In genomic region chr17:39014795-39015545, GRCh38 we compare ENCODE assay signal across 14 cellular contexts. TPM values are rescaled to one million over a fixed set of nuclear protein-coding genes. Genes with fewer than 3 reads are reported as not detected.
DNase-seq lines count a peak whose midpoint lies in the region; ATAC-seq and TF ChIP-seq lines count a peak whose summit lies in the region.
"Had no signal": no experiment of that assay in that cellular context is flagged by ENCODE, and none has a peak within 500 bp of the region (broad histone marks: within the 10 kb centered on the region; RNA-seq: fewer than 3 reads in every experiment).

No MANE protein-coding gene starts in this region.

- TF ChIP-seq CTCF in IMR-90 (conservative IDR thresholded peaks at IDR 0.05; ENCODE audit: low read depth, low read length) (no peak), MCF 10A (IDR thresholded peaks at IDR 0.05; ENCODE audit: unreplicated experiment) (no peak), mesothelial cell of epicardium (IDR thresholded peaks at IDR 0.05; ENCODE audit: unreplicated experiment) (no peak)

- no peaks in the 10 kb centered on the region for H3K9me1 ChIP-seq in IMR-90 (ENCODE audit: insufficient read depth, low read length)

- peaks cover 12 to 57% (median 53%) of the 10 kb centered on the region in 10 experiments for H3K4me1 ChIP-seq in BLaER1 treated with 17β-estradiol and CSF1 and Interleukin-3, amounts not matched to agents 10 nM and 100 nM
- peaks cover 6% of the 10 kb centered on the region for H3K4me1 ChIP-seq in IMR-90 (ENCODE audit: control insufficient read depth, insufficient read depth, low read length)
- no peaks in the 10 kb centered on the region for H3K4me1 ChIP-seq in SJCRH30
- H3K4me1 ChIP-seq: BE2C had no signal

- 0 out of 22 replicates have a peak, but pooled peaks cover 0 to 5% (median 0%) of the 10 kb centered on the region in 11 experiments for H3K9me3 ChIP-seq in BLaER1 treated with 17β-estradiol and CSF1 and Interleukin-3, amounts not matched to agents 10 nM and 100 nM (replicated peaks in 1 of 11)
- H3K9me3 ChIP-seq in IMR-90 (ENCODE audit: control insufficient read depth, insufficient read depth, low read length): peaks cover 4% of the 10 kb centered on the region
- H3K9me3 ChIP-seq in SJCRH30 (replicated peaks): no peaks in the 10 kb centered on the region
- H3K9me3 ChIP-seq: BE2C had no signal

- no peaks in the 10 kb centered on the region for H3K27me3 Mint-ChIP-seq in MCF 10A (ENCODE audit: insufficient read depth, unreplicated experiment)
- H3K27me3 Mint-ChIP-seq in mesothelial cell of epicardium (ENCODE audit: low read depth): peaks cover 13% of the 10 kb centered on the region
- H3K27me3 Mint-ChIP-seq: natural killer cell treated with Interleukin-12 subunit alpha and Interleukin-12 subunit beta and Interleukin-15 and Interleukin-18, amount 100 ng/mL, for 72 hours had no signal

- no peak overlapping the region for H3K4me3 ChIP-seq in BLaER1 treated with 17β-estradiol and CSF1 and Interleukin-3, amounts not matched to agents 10 nM and 100 nM
- no peak overlapping the region for H3K4me3 ChIP-seq in IMR-90 (ENCODE audit: insufficient read depth, low read depth, low read length)
- no peak overlapping the region for H3K4me3 ChIP-seq in SJCRH30

- 80% methylated on average over 3 of the region's 13 CpGs; no CpG with 5 or more reads in 1 of the 2 experiments for WGBS in IMR-90 (ENCODE audit: extremely low coverage in 2 of 2, insufficient read length in 1 of 2), 2 experiments

- H3K56ac ChIP-seq in IMR-90 (ENCODE audit: extremely low read depth, insufficient read depth, low read length): no peak overlapping the region

- TF ChIP-seq RAD21 in IMR-90 (IDR thresholded peaks at IDR 0.05; ENCODE audit: low read length): no peak

- intact Hi-C loops in IMR-90 (cut with micrococcal nuclease) (no loop called here), MCF 10A (cut with micrococcal nuclease) (no loop called here)

- POLR2A ChIA-PET in IMR-90 (lab: Charles Lee; ENCODE audit: unreplicated experiment): no interaction called here
- POLR2A ChIA-PET in MCF 10A (lab: Yijun Ruan, JAX): no interaction called here

- no peak overlapping the region for H3K23ac ChIP-seq in IMR-90 (ENCODE audit: low read depth, low read length)

- peak overlapping the region in 5 of 11 experiments; percentile 10 to 49 (median 24); a peak in 5 of 22 replicates for H3K9ac ChIP-seq in BLaER1 treated with 17β-estradiol and CSF1 and Interleukin-3, amounts not matched to agents 10 nM and 100 nM
- no peak overlapping the region for H3K9ac ChIP-seq in IMR-90 (ENCODE audit: low read depth, low read length)

- H3K9me3 Mint-ChIP-seq in MCF 10A (ENCODE audit: unreplicated experiment) (no peaks in the 10 kb centered on the region), mesothelial cell of epicardium (peaks cover 9% of the 10 kb centered on the region)
- H3K9me3 Mint-ChIP-seq: natural killer cell treated with Interleukin-12 subunit alpha and Interleukin-12 subunit beta and Interleukin-15 and Interleukin-18, amount 100 ng/mL, for 72 hours had no signal

- peak overlapping the region in 9 of 11 experiments; percentile 41 to 83 (median 59); a peak in 18 of 22 replicates for H3K27ac ChIP-seq in BLaER1 treated with 17β-estradiol and CSF1 and Interleukin-3, amounts not matched to agents 10 nM and 100 nM
- H3K27ac ChIP-seq in IMR-90 (ENCODE audit: insufficient read depth, low read length) (no peak overlapping the region), SJCRH30 (no peak overlapping the region)

- H3K27me3 ChIP-seq in BLaER1 treated with 17β-estradiol and CSF1 and Interleukin-3, amounts not matched to agents 10 nM and 100 nM: no peaks in the 10 kb centered on the region
- H3K27me3 ChIP-seq in IMR-90 (ENCODE audit: control insufficient read depth, insufficient read depth, low read length) (no peaks in the 10 kb centered on the region; the same call in 1 of the 2 replicates), SJCRH30 (no peaks in the 10 kb centered on the region)
- H3K27me3 ChIP-seq: BE2C had no signal

- peak overlapping the region; percentile 54; the same call in 1 of the 2 replicates for H2BK20ac ChIP-seq in IMR-90 (ENCODE audit: low read depth, low read length)

- H3K14ac ChIP-seq in IMR-90 (replicated peaks; ENCODE audit: low read depth, low read length): peak overlapping the region; percentile 77

- H4K5ac ChIP-seq in IMR-90 (ENCODE audit: low read depth, low read length): peak overlapping the region; percentile 64

- H2AK5ac ChIP-seq in IMR-90 (ENCODE audit: low read depth, low read length): peak overlapping the region; percentile 75; the same call in 1 of the 2 replicates

- H4K91ac ChIP-seq in IMR-90 (ENCODE audit: insufficient read depth, low read depth, low read length): peak overlapping the region; percentile 36; the same call in 1 of the 2 replicates

- peak overlapping the region in 10 of 11 experiments; percentile 13 to 96 (median 81); a peak in 18 of 22 replicates for H3K4me2 ChIP-seq in BLaER1 treated with 17β-estradiol and CSF1 and Interleukin-3, amounts not matched to agents 10 nM and 100 nM
- H3K4me2 ChIP-seq in IMR-90 (ENCODE audit: low read depth, low read length): no peak overlapping the region

- no peaks in the 10 kb centered on the region for H3K36me3 ChIP-seq in BLaER1 treated with 17β-estradiol and CSF1 and Interleukin-3, amounts not matched to agents 10 nM and 100 nM
- H3K36me3 ChIP-seq in IMR-90 (ENCODE audit: control insufficient read depth, insufficient read depth, low read length) (no peaks in the 10 kb centered on the region), SJCRH30 (no peaks in the 10 kb centered on the region)
- H3K36me3 ChIP-seq: BE2C had no signal

- peak overlapping the region; percentile 50 for H2AFZ ChIP-seq in IMR-90 (replicated peaks; ENCODE audit: low read length, poor library complexity)

- no peak overlapping the region for H2BK5ac ChIP-seq in IMR-90 (ENCODE audit: low read depth, low read length, poor library complexity, severe bottlenecking)

- H2BK15ac ChIP-seq in IMR-90 (ENCODE audit: low read depth, low read length): peak overlapping the region; percentile 70; the same call in 1 of the 3 replicates

- in situ Hi-C loops in IMR-90 (cut with MboI; ENCODE audit: low sequenced_read_pairs): no loop called here

- H3K18ac ChIP-seq in IMR-90 (ENCODE audit: low read depth, low read length): peak overlapping the region; percentile 31; the same call in 1 of the 2 replicates

- dilution Hi-C loops in IMR-90 (cut with HindIII; ENCODE audit: low sequenced_read_pairs, unreplicated experiment): no loop called here

- H3K27ac Mint-ChIP-seq in MCF 10A (ENCODE audit: low read depth, unreplicated experiment) (peak overlapping the region; percentile 42), mesothelial cell of epicardium (peak overlapping the region; percentile 27)
- H3K27ac Mint-ChIP-seq: natural killer cell treated with Interleukin-12 subunit alpha and Interleukin-12 subunit beta and Interleukin-15 and Interleukin-18, amount 100 ng/mL, for 72 hours had no signal

- no peak for DNase-seq in IMR-90
- DNase-seq in MCF 10A (ENCODE audit: unreplicated experiment): peak; percentile 28
- DNase-seq in mesothelial cell of epicardium (ENCODE audit: low spot score in 2 of 2, unreplicated experiment in 2 of 2): no peak
- no peak for DNase-seq in middle frontal gyrus (ENCODE audit: extremely low spot score, low spot score)
- no peak for DNase-seq in NCI-H146 treated with DMSO at 0.1 percent for 48 hours (lab: John Stamatoyannopoulos, UW; ENCODE audit: unreplicated experiment)
- no peak for DNase-seq in SJCRH30
- DNase-seq: activated CD4-positive, CD25-positive, alpha-beta regulatory T cell treated with anti-CD3 and anti-CD28 coated beads, Interleukin-2, amount 50 U/mL, for 72 hours; BE2C; NCI-H2171 had no signal

- peak overlapping the region; percentile 48 for H2BK120ac ChIP-seq in IMR-90 (ENCODE audit: low read depth, low read length)

- ATAC-seq in IMR-90 (ENCODE audit: low read depth) (no peak), HG02678 (IDR thresholded peaks at IDR 0.05; ENCODE audit: unreplicated experiment) (no peak)

- peak overlapping the region; percentile 33 for H2AK9ac ChIP-seq in IMR-90 (replicated peaks; ENCODE audit: low read depth, low read length, poor library complexity)

- H3K4me1 Mint-ChIP-seq in MCF 10A (ENCODE audit: insufficient read depth, unreplicated experiment): peaks cover 11% of the 10 kb centered on the region
- peaks cover 9% of the 10 kb centered on the region for H3K4me1 Mint-ChIP-seq in mesothelial cell of epicardium

- no peak for TF ChIP-seq POLR2A in IMR-90 (IDR thresholded peaks at IDR 0.05; ENCODE audit: low read depth, low read length)

- CTCF ChIA-PET in IMR-90 (lab: Yijun Ruan, JAX): no interaction called here
- CTCF ChIA-PET in MCF 10A (lab: Yijun Ruan, JAX): interaction anchor here (2.3 kb wide), 1 partner anchor 32 kb away, joined by 9 read pairs; no protein-coding TSS in a partner anchor

- no peaks in the 10 kb centered on the region; a peak in 1 of 22 replicates for H4K20me1 ChIP-seq in BLaER1 treated with 17β-estradiol and CSF1 and Interleukin-3, amounts not matched to agents 10 nM and 100 nM
- H4K20me1 ChIP-seq in IMR-90 (ENCODE audit: insufficient read depth, low read length): no peaks in the 10 kb centered on the region

- H3K36me3 Mint-ChIP-seq in MCF 10A (ENCODE audit: insufficient read depth, unreplicated experiment) (no peaks in the 10 kb centered on the region), mesothelial cell of epicardium (no peaks in the 10 kb centered on the region)
- H3K36me3 Mint-ChIP-seq: natural killer cell treated with Interleukin-12 subunit alpha and Interleukin-12 subunit beta and Interleukin-15 and Interleukin-18, amount 100 ng/mL, for 72 hours had no signal

- H3K4ac ChIP-seq in IMR-90 (ENCODE audit: low read depth, low read length): peak overlapping the region; percentile 0; the same call in 1 of the 2 replicates

- BruUV-seq in IMR-90 (replicated peaks; lab: Mats Ljungman, UMichigan) (no TSS peak), MCF 10A (replicated peaks; lab: Mats Ljungman, UMichigan) (no TSS peak)

- H4K8ac ChIP-seq in IMR-90 (ENCODE audit: low read depth in 2 of 2, low read length in 2 of 2): peak overlapping the region in 1 of 2 experiments; percentile 71; a peak in 1 of 4 replicates

- H3K4me3 Mint-ChIP-seq in MCF 10A (ENCODE audit: unreplicated experiment): no peak overlapping the region
- H3K4me3 Mint-ChIP-seq in mesothelial cell of epicardium: no peak overlapping the region
- H3K4me3 Mint-ChIP-seq: natural killer cell treated with Interleukin-12 subunit alpha and Interleukin-12 subunit beta and Interleukin-15 and Interleukin-18, amount 100 ng/mL, for 72 hours had no signal

- no peaks in the 10 kb centered on the region for H3K79me1 ChIP-seq in IMR-90 (ENCODE audit: low read depth in 1 of 2, low read length in 2 of 2)

RNA-seq across cellular contexts. Expression of gene FBXO47, which starts 47.8 kb away (rescaled TPM):
- under 0.01 TPM in 1 of 2 replicates, not detected in the other for total RNA-seq in IMR-90 (2012; rRNA removed)
- polyA plus RNA-seq in IMR-90 (2012; rRNA removed): not detected in 2 replicates
- polyA plus RNA-seq in IMR-90 (2012; cell fraction: cytosol; rRNA removed): not detected in 2 replicates
- polyA plus RNA-seq in IMR-90 (2012; cell fraction: nucleus; rRNA removed; ENCODE audit: low replicate concordance): not detected in 2 replicates
- not detected in 2 replicates for total RNA-seq in MCF 10A (2022)
- total RNA-seq in mesothelial cell of epicardium: not detected in 3 replicates
- not detected in 2 replicates for total RNA-seq in SJCRH30 (2014; rRNA removed; shearing (Covaris generic))
- total RNA-seq: LHCN-M2 had no signal
- polyA plus RNA-seq: esophagus had no signal

Comparison
In these comparisons a context has a peak if more than half of its experiments do, and no peak if none do; other contexts are left out.
1. H3K27ac ChIP-seq: peak in BLaER1 treated with 17β-estradiol and CSF1 and Interleukin-3, amounts not matched to agents 10 nM and 100 nM (9 of 11); none in IMR-90 (single experiment) and SJCRH30 (single experiment).